In the genomic region with DNA sequence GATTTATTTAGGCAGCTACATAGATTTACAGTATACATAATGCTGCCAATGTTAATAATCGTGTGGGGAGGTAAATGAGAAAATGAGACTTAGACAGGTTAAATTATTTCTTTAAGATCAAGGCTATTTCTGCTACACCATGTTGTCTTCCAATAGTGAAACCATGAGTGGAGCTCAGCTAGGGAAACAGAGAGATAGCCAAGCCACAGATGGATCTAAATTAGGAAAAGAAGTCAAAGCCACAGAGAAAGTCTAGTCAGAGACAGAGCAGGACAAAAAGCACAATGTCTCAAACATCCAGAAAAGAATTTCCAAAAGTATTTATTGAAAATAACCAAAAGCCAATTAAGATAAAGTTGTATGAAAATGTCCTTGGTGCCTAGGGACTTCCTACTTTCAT, we compare ENCODE assay signal across 23 cellular contexts.
"Had no signal": no experiment of that assay in that cellular context is flagged by ENCODE, and none has a peak within 500 bp of the region (broad histone marks: within the 10 kb centered on the region; RNA-seq: fewer than 3 reads in every experiment).

No MANE protein-coding gene starts in this region.

- H3K36me3 ChIP-seq: esophagus squamous epithelium, gastrocnemius medialis, heart right ventricle, left lung, lower lobe of right lung had no signal

- ATAC-seq: effector memory CD8-positive, alpha-beta T cell; esophagus mucosa; gastrocnemius medialis; heart right ventricle; left cardiac atrium; left lung; left ventricle myocardium superior; lower lobe of right lung; mucosa of descending colon; naive thymus-derived CD8-positive, alpha-beta T cell had no signal

- H3K4me3 ChIP-seq: esophagus squamous epithelium, gastrocnemius medialis, heart right ventricle, left lung, lower lobe of right lung, mucosa of descending colon had no signal

- H3K9me3 ChIP-seq: esophagus squamous epithelium, gastrocnemius medialis, lower lobe of right lung had no signal

- H3K27ac ChIP-seq: epithelial cell of prostate, esophagus squamous epithelium, gastrocnemius medialis, heart right ventricle, left lung, lower lobe of right lung had no signal

- H3K4me1 ChIP-seq: esophagus squamous epithelium, gastrocnemius medialis, heart right ventricle, left lung, lower lobe of right lung had no signal

- DNase-seq: cortex of kidney; effector CD8-positive, alpha-beta T cell; effector memory CD8-positive, alpha-beta T cell; endodermal cell; erythroblast; esophagus squamous epithelium; foreskin fibroblast; foreskin melanocyte; gastrocnemius medialis; glutamatergic neuron; head of caudate nucleus; heart right ventricle; hippocampal formation; left cardiac atrium; left lung; left ventricle myocardium superior; lower lobe of right lung; mesenchymal stem cell; mucosa of descending colon; naive B cell; naive thymus-derived CD8-positive, alpha-beta T cell had no signal

- H3K27me3 ChIP-seq: esophagus squamous epithelium, gastrocnemius medialis, heart right ventricle, left lung had no signal
